Comparison of ENCODE assay signal across 8 cellular contexts in the genomic region with DNA sequence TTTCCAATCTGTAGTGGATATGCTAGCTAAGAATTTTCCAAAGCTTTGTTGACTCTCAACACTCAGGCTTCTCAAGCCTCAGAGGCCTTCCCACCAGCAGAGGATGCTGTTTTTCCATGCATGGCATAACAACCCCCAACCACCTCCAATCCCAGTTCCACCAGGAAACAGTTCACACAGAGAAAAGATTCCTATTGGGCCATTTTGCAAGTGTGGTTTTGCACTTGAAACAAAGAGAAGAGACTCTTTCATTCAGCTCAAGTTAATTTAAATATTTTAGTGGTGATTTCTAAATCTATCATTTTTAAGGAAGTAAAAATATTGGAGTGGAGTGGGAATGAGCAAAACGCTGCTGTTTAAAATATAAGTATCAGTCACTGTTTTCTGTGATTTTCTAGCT.
A peak's percentile ranks its signal among the peaks of the same experiment; 100 is the strongest.
DNase-seq lines count a peak whose midpoint lies in the region; ATAC-seq and TF ChIP-seq lines count a peak whose summit lies in the region.

No MANE protein-coding gene starts in this region.

- ATAC-seq in GM18502 (IDR thresholded peaks at IDR 0.05; ENCODE audit: poor library complexity, unreplicated experiment) (no peak), GM21381 (IDR thresholded peaks at IDR 0.05; ENCODE audit: unreplicated experiment) (no peak), HG03280 (IDR thresholded peaks at IDR 0.05; ENCODE audit: unreplicated experiment) (no peak)

- H3K27ac ChIP-seq in smooth muscle cell (ENCODE audit: low read depth), result peak overlapping the region; percentile 34

- no peaks in the 10 kb centered on the region for H4K20me1 ChIP-seq in smooth muscle cell (ENCODE audit: low read depth)

- H3K4me2 ChIP-seq in smooth muscle cell, result peak overlapping the region; percentile 76

- WGBS in smooth muscle cell (ENCODE audit: low lambda C conversion rate), result 10% methylated on average over 1 of the region's 1 CpG

- H3K9ac ChIP-seq in smooth muscle cell (ENCODE audit: low read depth), result no peak overlapping the region

- no peaks in the 10 kb centered on the region for H3K27me3 ChIP-seq in smooth muscle cell (ENCODE audit: low read depth)

- DNase-seq in GM10266 (ENCODE audit: extremely low spot score) (no peak), NCI-H2107 (lab: John Stamatoyannopoulos, UW) (peak; percentile 69), anterior cingulate cortex (lab: John Stamatoyannopoulos, UW) (peak in 36 of 58 donors; percentile 1 to 65 (median 16)), hippocampal formation (lab: John Stamatoyannopoulos, UW) (peak; percentile 36 to 37), smooth muscle cell (lab: John Stamatoyannopoulos, UW; ENCODE audit: unreplicated experiment) (no peak)

- no peaks in the 10 kb centered on the region for H3K36me3 ChIP-seq in smooth muscle cell (ENCODE audit: low read depth)

- TF ChIP-seq CTCF in GM10266 (IDR thresholded peaks at IDR 0.05; ENCODE audit: control insufficient read depth, insufficient read depth, low read depth, missing control alignments), result peak; percentile 24
- peak; percentile 88 for TF ChIP-seq CTCF in smooth muscle cell (IDR thresholded peaks at IDR 0.05; ENCODE audit: borderline replicate concordance, insufficient read depth, poor library complexity, severe bottlenecking)

- H3K4me1 ChIP-seq in smooth muscle cell (ENCODE audit: low read depth), result peaks cover 14% of the 10 kb centered on the region

- peak overlapping the region; percentile 36 for H2AFZ ChIP-seq in smooth muscle cell (ENCODE audit: low read depth)

- peak overlapping the region; percentile 20 for H3K4me3 ChIP-seq in smooth muscle cell

- peaks cover 29% of the 10 kb centered on the region for H3K79me2 ChIP-seq in smooth muscle cell (ENCODE audit: low read depth)

- no peaks in the 10 kb centered on the region for H3K9me3 ChIP-seq in smooth muscle cell (replicated peaks; ENCODE audit: low read depth)

- H3F3A ChIP-seq in smooth muscle cell (ENCODE audit: low read depth), result no peaks in the 10 kb centered on the region

Comparison
In these comparisons a context has a peak if more than half of its experiments do, and no peak if none do; other contexts are left out.
1. DNase-seq: peak in NCI-H2107 (single experiment), anterior cingulate cortex (36 of 58) and hippocampal formation (2 of 2); none in GM10266 (single experiment) and smooth muscle cell (single experiment).